Comparison of ENCODE assay signal across 8 cellular contexts in the genomic region with DNA sequence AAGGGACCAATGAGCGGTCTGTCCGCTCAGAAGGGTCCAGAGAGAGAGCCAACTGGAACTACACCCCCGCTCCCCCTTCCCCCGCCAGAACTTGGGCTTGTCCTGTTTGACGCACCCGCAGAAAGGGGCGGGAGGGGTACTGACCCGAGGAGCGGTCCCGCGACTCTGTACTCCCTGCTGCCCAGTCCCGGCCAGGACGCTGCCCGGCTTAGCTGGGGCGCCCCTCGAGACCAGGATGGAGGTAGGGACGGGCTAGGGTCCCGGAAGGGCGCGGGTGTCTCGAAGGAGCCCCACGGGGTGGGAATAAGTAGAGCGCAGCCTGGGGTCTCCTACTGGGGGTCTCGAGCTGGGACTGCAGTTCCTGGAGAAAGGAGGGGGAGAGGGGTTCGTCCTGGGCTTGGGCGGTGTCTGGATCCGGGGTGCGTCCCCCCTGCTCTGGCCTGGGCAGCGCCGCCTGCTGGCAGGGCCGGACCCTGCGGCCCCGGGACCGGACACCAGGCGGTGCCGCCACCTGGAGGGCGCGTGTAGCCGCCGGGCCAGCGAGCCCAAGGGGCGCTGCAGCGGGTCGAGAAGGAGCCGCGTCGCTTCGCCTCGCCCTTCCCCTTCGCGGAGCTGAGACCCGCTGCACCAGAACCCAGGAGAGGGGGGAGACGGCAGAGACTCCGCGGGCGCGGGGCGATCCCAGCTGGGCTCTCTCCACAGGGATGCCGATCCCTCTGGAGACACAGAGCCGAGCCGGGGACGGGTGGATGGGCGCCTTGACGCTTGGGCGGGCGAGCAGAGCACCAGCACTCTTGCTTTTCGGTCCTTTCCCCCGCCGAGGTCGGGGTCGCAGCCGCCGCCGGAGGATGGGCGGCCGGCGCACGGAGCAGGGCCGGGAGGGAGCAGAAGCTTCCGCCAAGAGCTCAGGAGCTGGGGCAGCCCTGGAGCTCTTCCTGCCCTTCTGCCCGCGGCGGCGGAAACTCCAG.
DNase-seq lines count a peak whose midpoint lies in the region; ATAC-seq lines count a peak whose summit lies in the region.

No MANE protein-coding gene starts in this region.

- peak; percentile 79 for ATAC-seq in HG02763 (IDR thresholded peaks at IDR 0.05; ENCODE audit: unreplicated experiment)

- DNase-seq in SHP77 (lab: John Stamatoyannopoulos, UW) (peak; percentile 54 to 56), SHP77 treated with DMSO at 0.1 percent for 48 hours (lab: John Stamatoyannopoulos, UW) (no peak), NCI-H128 (lab: John Stamatoyannopoulos, UW; ENCODE audit: unreplicated experiment) (peak; percentile 52), cerebellar cortex (ENCODE audit: low spot score) (peak; percentile 45), kidney tubule cell (ENCODE audit: low spot score) (peak; percentile 83)
- peak; percentile 60 to 69 (median 64) for DNase-seq in activated CD4-positive, CD25-positive, alpha-beta regulatory T cell (lab: John Stamatoyannopoulos, UW)
- DNase-seq in stimulated activated CD4-positive, alpha-beta T cell treated with anti-CD3 and anti-CD28 coated beads, Interleukin-1b, Interleukin-23, amount 100 ng/mL, for 48 hours: peak; percentile 77
